In the genomic region with DNA sequence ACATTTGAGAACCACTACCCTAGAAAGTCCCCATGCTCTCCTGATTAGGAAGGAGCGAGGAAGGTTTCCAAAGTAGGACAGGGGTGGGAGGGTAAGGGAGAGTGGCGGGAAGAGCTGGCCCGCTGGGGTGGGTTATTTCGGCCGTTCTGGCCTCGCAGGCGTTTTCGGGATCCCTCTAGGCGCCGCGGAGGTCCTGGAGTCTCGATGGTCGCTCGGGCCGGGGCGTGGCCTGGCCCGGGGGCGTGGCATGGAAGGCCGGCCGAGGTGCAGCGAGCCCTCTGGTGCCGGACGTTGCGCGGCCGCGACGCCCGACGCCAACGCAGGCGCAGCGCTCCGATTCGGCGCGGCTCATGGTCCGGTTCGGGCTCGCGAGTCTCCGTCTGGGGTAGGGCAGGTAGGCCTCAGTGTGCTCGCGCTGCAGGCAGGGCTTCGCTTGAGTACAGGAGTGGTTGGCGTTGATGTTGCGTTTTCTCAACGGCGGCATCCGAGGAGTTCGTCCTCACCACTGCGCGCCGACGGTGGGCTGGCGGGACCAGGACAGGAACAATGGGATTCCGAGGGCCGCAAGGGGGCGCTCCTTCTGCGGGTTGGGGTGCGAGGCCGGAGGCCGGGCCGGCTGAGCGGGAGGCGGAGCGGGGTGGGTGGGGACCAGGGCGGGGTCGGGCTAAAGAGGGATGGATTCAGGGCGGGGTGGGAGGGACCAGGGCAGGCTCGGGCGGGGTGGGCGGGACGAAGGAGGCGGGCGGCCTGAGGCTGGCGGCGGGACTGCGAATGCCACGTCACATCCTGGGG, we compare ENCODE assay signal across 9 cellular contexts. TPM values are rescaled to one million over a fixed set of nuclear protein-coding genes. Genes with fewer than 3 reads are reported as not detected.
A peak's percentile ranks its signal among the peaks of the same experiment; 100 is the strongest.
DNase-seq lines count a peak whose midpoint lies in the region; ATAC-seq, FAIRE-seq and TF ChIP-seq lines count a peak whose summit lies in the region.
"Had no signal": no experiment of that assay in that cellular context is flagged by ENCODE, and none has a peak within 500 bp of the region (broad histone marks: within the 10 kb centered on the region; RNA-seq: fewer than 3 reads in every experiment).

A gene with protein sequence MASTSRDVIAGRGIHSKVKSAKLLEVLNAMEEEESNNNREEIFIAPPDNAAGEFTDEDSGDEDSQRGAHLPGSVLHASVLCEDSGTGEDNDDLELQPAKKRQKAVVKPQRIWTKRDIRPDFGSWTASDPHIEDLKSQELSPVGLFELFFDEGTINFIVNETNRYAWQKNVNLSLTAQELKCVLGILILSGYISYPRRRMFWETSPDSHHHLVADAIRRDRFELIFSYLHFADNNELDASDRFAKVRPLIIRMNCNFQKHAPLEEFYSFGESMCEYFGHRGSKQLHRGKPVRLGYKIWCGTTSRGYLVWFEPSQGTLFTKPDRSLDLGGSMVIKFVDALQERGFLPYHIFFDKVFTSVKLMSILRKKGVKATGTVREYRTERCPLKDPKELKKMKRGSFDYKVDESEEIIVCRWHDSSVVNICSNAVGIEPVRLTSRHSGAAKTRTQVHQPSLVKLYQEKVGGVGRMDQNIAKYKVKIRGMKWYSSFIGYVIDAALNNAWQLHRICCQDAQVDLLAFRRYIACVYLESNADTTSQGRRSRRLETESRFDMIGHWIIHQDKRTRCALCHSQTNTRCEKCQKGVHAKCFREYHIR (plus strand): TSS at position 287 of the 792 bp plus-strand sequence. CDS start 7,628 bp downstream, outside the sequence.

- H3K4me1 ChIP-seq in BLaER1 treated with 17β-estradiol and CSF1 and Interleukin-3, amounts not matched to agents 10 nM and 100 nM = peaks cover 17 to 51% (median 48%) of the 10 kb centered on the region in 10 experiments
- H3K4me1 ChIP-seq in liver (ENCODE audit: control insufficient read depth in 4 of 4, insufficient read depth in 4 of 4, low read length in 3 of 4) = peaks cover 0 to 15% (median 8%) of the 10 kb centered on the region in 4 donors

- peak within 1 kb of the TSS; percentile 96 for H3K4me3 Mint-ChIP-seq in activated CD4-positive, alpha-beta T cell treated with anti-CD3 and anti-CD28 coated beads, Interleukin-2, amount 10 ng/mL, durations not matched to agents 24 days and 14 days

- ATAC-seq in HG03442 (IDR thresholded peaks at IDR 0.05; ENCODE audit: unreplicated experiment) = peak; percentile 91

- H3K27me3 ChIP-seq in BLaER1 treated with 17β-estradiol and CSF1 and Interleukin-3, amounts not matched to agents 10 nM and 100 nM = no peaks in the 10 kb centered on the region
- H3K27me3 ChIP-seq in liver (ENCODE audit: control insufficient read depth in 4 of 4, insufficient read depth in 4 of 4, low read length in 3 of 4) = no peaks in the 10 kb centered on the region

- peaks cover 19% of the 10 kb centered on the region for H3K27me3 Mint-ChIP-seq in activated CD4-positive, alpha-beta T cell treated with anti-CD3 and anti-CD28 coated beads, Interleukin-2, amount 10 ng/mL, durations not matched to agents 24 days and 14 days

- no peaks in the 10 kb centered on the region for H3K9me3 Mint-ChIP-seq in activated CD4-positive, alpha-beta T cell treated with anti-CD3 and anti-CD28 coated beads, Interleukin-2, amount 10 ng/mL, durations not matched to agents 24 days and 14 days

- intact Hi-C loops in activated CD4-positive, alpha-beta T cell treated with anti-CD3 and anti-CD28 coated beads, Interleukin-2, amount 10 ng/mL, durations not matched to agents 24 days and 14 days (cut with micrococcal nuclease) = loop anchor here (1.0 kb wide), 6 partner anchors 18 to 80 kb away; partner anchors contain the start of genes ZNF672 and ZNF692

- DNase-seq in GM19239 (ENCODE audit: insufficient read length, low spot score) = peak; percentile 88
- DNase-seq in NCI-H524 (lab: John Stamatoyannopoulos, UW) = peak; percentile 72 to 90
- peak; percentile 98 for DNase-seq in activated CD4-positive, alpha-beta T cell treated with anti-CD3 and anti-CD28 coated beads, Interleukin-2, amount 10 ng/mL, durations not matched to agents 24 days and 14 days
- peak; percentile 78 for DNase-seq in dedifferentiated amniotic fluid mesenchymal stem cell (ENCODE audit: extremely low spot score)
- peak; percentile 96 for DNase-seq in stimulated activated CD4-positive, alpha-beta T cell treated with anti-CD3 and anti-CD28 coated beads, Interleukin-4, amount 100 ng/mL, for 1 hour

- under 1% methylated on average over 80 of the region's 80 CpGs for WGBS in liver

- H3K4me3 ChIP-seq in BLaER1 treated with 17β-estradiol and CSF1 and Interleukin-3, amounts not matched to agents 10 nM and 100 nM = peak within 1 kb of the TSS; percentile 66 to 80 (median 68)
- peak within 1 kb of the TSS; percentile 59 to 90 (median 90) for H3K4me3 ChIP-seq in liver (ENCODE audit: low read depth in 1 of 3, low read length in 3 of 3)

- no peaks in the 10 kb centered on the region for H3K9me3 ChIP-seq in BLaER1 treated with 17β-estradiol and CSF1 and Interleukin-3, amounts not matched to agents 10 nM and 100 nM (replicated peaks in 1 of 11)
- no peaks in the 10 kb centered on the region for H3K9me3 ChIP-seq in liver (ENCODE audit: control insufficient read depth in 4 of 4, low read length in 3 of 4)

- peaks cover 0 to 40% (median 23%) of the 10 kb centered on the region in 11 experiments; a peak in 15 of 22 replicates for H4K20me1 ChIP-seq in BLaER1 treated with 17β-estradiol and CSF1 and Interleukin-3, amounts not matched to agents 10 nM and 100 nM

- peak; percentile 56 to 61 for TF ChIP-seq RAD21 in liver (IDR thresholded peaks at IDR 0.05)

- TF ChIP-seq CTCF in liver (IDR thresholded peaks at IDR 0.05; ENCODE audit: low read depth, low read length, missing input control) = peak; percentile 64

- H3K27ac ChIP-seq in BLaER1 treated with 17β-estradiol and CSF1 and Interleukin-3, amounts not matched to agents 10 nM and 100 nM = peak within 1 kb of the TSS; percentile 88 to 98 (median 93)
- peak within 1 kb of the TSS; percentile 83 to 97 for H3K27ac ChIP-seq in liver (ENCODE audit: low read depth in 1 of 2, low read length in 2 of 2)

- FAIRE-seq in GM19239 (lab: Jason Lieb, UNC) = peak; percentile 92
- FAIRE-seq: islet of Langerhans had no signal

- H3K9ac ChIP-seq in BLaER1 treated with 17β-estradiol and CSF1 and Interleukin-3, amounts not matched to agents 10 nM and 100 nM = peak within 1 kb of the TSS; percentile 86 to 94 (median 90)
- H3K9ac ChIP-seq in liver (ENCODE audit: low read depth in 1 of 2, low read length in 2 of 2) = peak within 1 kb of the TSS; percentile 84 to 89

- peaks cover 0 to 28% (median 0%) of the 10 kb centered on the region in 11 experiments; a peak in 8 of 22 replicates for H3K36me3 ChIP-seq in BLaER1 treated with 17β-estradiol and CSF1 and Interleukin-3, amounts not matched to agents 10 nM and 100 nM
- H3K36me3 ChIP-seq in liver (ENCODE audit: control insufficient read depth in 4 of 4, insufficient read depth in 3 of 4, low read depth in 1 of 4, low read length in 3 of 4) = peaks cover 0 to 2% (median 0%) of the 10 kb centered on the region in 4 donors

- peaks cover 3% of the 10 kb centered on the region for H3K36me3 Mint-ChIP-seq in activated CD4-positive, alpha-beta T cell treated with anti-CD3 and anti-CD28 coated beads, Interleukin-2, amount 10 ng/mL, durations not matched to agents 24 days and 14 days (ENCODE audit: low read depth)

- H3K27ac Mint-ChIP-seq in activated CD4-positive, alpha-beta T cell treated with anti-CD3 and anti-CD28 coated beads, Interleukin-2, amount 10 ng/mL, durations not matched to agents 24 days and 14 days = peak within 1 kb of the TSS; percentile 99

- peak within 1 kb of the TSS; percentile 87 to 98 (median 92) for H3K4me2 ChIP-seq in BLaER1 treated with 17β-estradiol and CSF1 and Interleukin-3, amounts not matched to agents 10 nM and 100 nM

- H3K4me1 Mint-ChIP-seq in activated CD4-positive, alpha-beta T cell treated with anti-CD3 and anti-CD28 coated beads, Interleukin-2, amount 10 ng/mL, durations not matched to agents 24 days and 14 days = peaks cover 30% of the 10 kb centered on the region

TF ChIP-seq in liver, 16 proteins besides CTCF, POLR2A, EP300 and RAD21 (continues in another document):
- no peak for TF ChIP-seq FOXA2 (IDR thresholded peaks at IDR 0.05)
- TF ChIP-seq HNF4A (conservative IDR thresholded peaks at IDR 0.05) = no peak
- TF ChIP-seq TAF1 (conservative IDR thresholded peaks at IDR 0.05) = peak; percentile 70
- TF ChIP-seq ATF3 (IDR thresholded peaks at IDR 0.05) = no peak
- no peak for TF ChIP-seq FOXA1 (IDR thresholded peaks at IDR 0.05)
- no peak for TF ChIP-seq RXRA (IDR thresholded peaks at IDR 0.05)
- peak; percentile 10 for TF ChIP-seq REST (IDR thresholded peaks at IDR 0.05)
- TF ChIP-seq JUND (IDR thresholded peaks at IDR 0.05) = no peak
- TF ChIP-seq SP1 (IDR thresholded peaks at IDR 0.05) = peak; percentile 28

RNA-seq across cellular contexts. Expression of the gene that starts here (rescaled TPM):
- 7.4 and 7.6 TPM in 2 replicates for total RNA-seq in activated CD4-positive, alpha-beta T cell treated with anti-CD3 and anti-CD28 coated beads, Interleukin-2, amount 10 ng/mL, durations not matched to agents 24 days and 14 days
- 10 to 100 TPM in 1 of 2 donors, 1 to 10 TPM in 1; 6.5 to 11.1 TPM for total RNA-seq in liver
- polyA plus RNA-seq in liver = 1 to 10 TPM; 2.6 to 2.9 TPM

Comparison
In these comparisons a context has a peak if more than half of its experiments do, and no peak if none do; other contexts are left out.
1. Peak in every context shown above with its lines: DNase-seq, ATAC-seq, H3K4me3 ChIP-seq and H3K27ac ChIP-seq.